Comparison of ENCODE assay signal across 25 cellular contexts in the genomic region with DNA sequence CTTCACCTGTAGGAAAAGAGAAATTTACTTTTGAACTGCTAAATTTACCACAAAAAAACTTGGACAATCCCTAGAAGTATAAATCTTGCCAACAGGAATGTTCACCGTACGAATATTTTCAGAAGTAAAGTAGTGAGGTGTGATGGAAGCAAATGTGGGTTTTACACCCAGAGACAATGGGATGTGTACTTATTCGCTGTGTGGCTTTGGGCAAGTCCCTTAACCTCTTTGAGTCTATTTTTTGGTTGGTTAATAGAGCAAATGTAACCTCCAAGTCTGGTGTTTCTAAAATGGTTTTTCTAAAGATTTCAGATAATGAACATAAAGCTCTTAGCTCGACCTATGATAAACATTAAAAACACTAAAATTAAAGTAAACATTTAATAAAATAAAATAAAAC. TPM values are rescaled to one million over a fixed set of nuclear protein-coding genes. Genes with fewer than 3 reads are reported as not detected.
DNase-seq lines count a peak whose midpoint lies in the region; FAIRE-seq and TF ChIP-seq lines count a peak whose summit lies in the region.
"Had no signal": no experiment of that assay in that cellular context is flagged by ENCODE, and none has a peak within 500 bp of the region (broad histone marks: within the 10 kb centered on the region; RNA-seq: fewer than 3 reads in every experiment).

No MANE protein-coding gene starts in this region.

- 91 to 95% methylated on average over 4 of the region's 4 CpGs for WGBS in tibial nerve, 2 donors

- no peak for TF ChIP-seq POLR2A in tibial nerve (IDR thresholded peaks at IDR 0.05)

- H3K27ac ChIP-seq in right atrium auricular region (no peak overlapping the region), tibial nerve (no peak overlapping the region)
- H3K27ac ChIP-seq: RWPE1 had no signal

- no peaks in the 10 kb centered on the region for H3K27me3 Mint-ChIP-seq in activated CD4-positive, alpha-beta T cell treated with anti-CD3 and anti-CD28 coated beads, Interleukin-2, amount 10 ng/mL, durations not matched to agents 24 days and 14 days
- no peaks in the 10 kb centered on the region for H3K27me3 Mint-ChIP-seq in activated naive CD8-positive, alpha-beta T cell
- no peaks in the 10 kb centered on the region for H3K27me3 Mint-ChIP-seq in activated naive CD8-positive, alpha-beta T cell treated with anti-CD3 and anti-CD28 coated beads for 36 hours
- H3K27me3 Mint-ChIP-seq: IgD-negative memory B cell had no signal

- peaks cover 29% of the 10 kb centered on the region for H3K4me1 Mint-ChIP-seq in activated CD4-positive, alpha-beta T cell treated with anti-CD3 and anti-CD28 coated beads, Interleukin-2, amount 10 ng/mL, durations not matched to agents 24 days and 14 days
- peaks cover 26% of the 10 kb centered on the region for H3K4me1 Mint-ChIP-seq in activated naive CD8-positive, alpha-beta T cell (ENCODE audit: low read depth)
- H3K4me1 Mint-ChIP-seq in activated naive CD8-positive, alpha-beta T cell treated with anti-CD3 and anti-CD28 coated beads for 36 hours: peaks cover 2% of the 10 kb centered on the region
- H3K4me1 Mint-ChIP-seq: IgD-negative memory B cell had no signal

- peaks cover 76% of the 10 kb centered on the region for H3K36me3 ChIP-seq in right atrium auricular region
- peaks cover 6 to 89% (median 13%) of the 10 kb centered on the region in 3 donors for H3K36me3 ChIP-seq in tibial nerve

- no peaks in the 10 kb centered on the region for H3K9me3 ChIP-seq in right atrium auricular region
- no peaks in the 10 kb centered on the region for H3K9me3 ChIP-seq in tibial nerve
- H3K9me3 ChIP-seq: SK-N-SH had no signal

- H3K27me3 ChIP-seq in right atrium auricular region: no peaks in the 10 kb centered on the region
- H3K27me3 ChIP-seq in tibial nerve: no peaks in the 10 kb centered on the region

- no peak for DNase-seq in activated CD4-positive, alpha-beta T cell treated with anti-CD3 and anti-CD28 coated beads, Interleukin-2, amount 10 ng/mL, durations not matched to agents 24 days and 14 days
- DNase-seq in activated CD4-positive, alpha-beta T cell treated with anti-CD3 and anti-CD28 coated beads for 4 hours: no peak
- DNase-seq in activated naive CD8-positive, alpha-beta T cell treated with anti-CD3 and anti-CD28 coated beads for 36 hours: no peak
- DNase-seq in NCI-H1436 (lab: John Stamatoyannopoulos, UW) (no peak), right atrium auricular region (ENCODE audit: low spot score) (no peak), tibial nerve (ENCODE audit: low spot score in 2 of 2) (no peak)
- DNase-seq: 8988T; AML-193; C1 segment of cervical spinal cord; DMS79; NCI-H1105; NCI-H1694; NCI-H2081; NCI-H2171; NCI-H345; NCI-H524; NCI-H774; NK-92 treated with Interleukin-12 subunit alpha and Interleukin-12 subunit beta, amount 100 ng/mL, for 24 hours; SIG-M5; SK-N-SH had no signal

- intact Hi-C loops in activated CD4-positive, alpha-beta T cell treated with anti-CD3 and anti-CD28 coated beads, Interleukin-2, amount 10 ng/mL, durations not matched to agents 24 days and 14 days (cut with micrococcal nuclease): loop anchor here (2.0 to 5.0 kb wide), 2 partner anchors 38 to 511 kb away; no protein-coding TSS in a partner anchor

- H3K9me3 Mint-ChIP-seq in activated CD4-positive, alpha-beta T cell treated with anti-CD3 and anti-CD28 coated beads, Interleukin-2, amount 10 ng/mL, durations not matched to agents 24 days and 14 days: no peaks in the 10 kb centered on the region
- H3K9me3 Mint-ChIP-seq in activated naive CD8-positive, alpha-beta T cell (ENCODE audit: low read depth): no peaks in the 10 kb centered on the region
- H3K9me3 Mint-ChIP-seq in activated naive CD8-positive, alpha-beta T cell treated with anti-CD3 and anti-CD28 coated beads for 36 hours: no peaks in the 10 kb centered on the region
- H3K9me3 Mint-ChIP-seq: IgD-negative memory B cell had no signal

- no peak for TF ChIP-seq EP300 in tibial nerve (IDR thresholded peaks at IDR 0.05)

- H3K4me3 Mint-ChIP-seq in activated CD4-positive, alpha-beta T cell treated with anti-CD3 and anti-CD28 coated beads, Interleukin-2, amount 10 ng/mL, durations not matched to agents 24 days and 14 days: peak overlapping the region; percentile 60
- H3K4me3 Mint-ChIP-seq in activated naive CD8-positive, alpha-beta T cell: no peak overlapping the region
- no peak overlapping the region for H3K4me3 Mint-ChIP-seq in activated naive CD8-positive, alpha-beta T cell treated with anti-CD3 and anti-CD28 coated beads for 36 hours
- H3K4me3 Mint-ChIP-seq: IgD-negative memory B cell had no signal

- H3K4me3 ChIP-seq in right atrium auricular region (no peak overlapping the region), tibial nerve (no peak overlapping the region)

- H3K27ac Mint-ChIP-seq in activated CD4-positive, alpha-beta T cell treated with anti-CD3 and anti-CD28 coated beads, Interleukin-2, amount 10 ng/mL, durations not matched to agents 24 days and 14 days: no peak overlapping the region
- H3K27ac Mint-ChIP-seq in activated naive CD8-positive, alpha-beta T cell: peak overlapping the region; percentile 17
- no peak overlapping the region for H3K27ac Mint-ChIP-seq in activated naive CD8-positive, alpha-beta T cell treated with anti-CD3 and anti-CD28 coated beads for 36 hours
- H3K27ac Mint-ChIP-seq: IgD-negative memory B cell had no signal

- peaks cover 68% of the 10 kb centered on the region for H3K36me3 Mint-ChIP-seq in activated CD4-positive, alpha-beta T cell treated with anti-CD3 and anti-CD28 coated beads, Interleukin-2, amount 10 ng/mL, durations not matched to agents 24 days and 14 days (ENCODE audit: low read depth)
- H3K36me3 Mint-ChIP-seq in activated naive CD8-positive, alpha-beta T cell: peaks cover 26% of the 10 kb centered on the region
- H3K36me3 Mint-ChIP-seq in activated naive CD8-positive, alpha-beta T cell treated with anti-CD3 and anti-CD28 coated beads for 36 hours: peaks cover 30% of the 10 kb centered on the region

- TF ChIP-seq CTCF in right atrium auricular region (IDR thresholded peaks at IDR 0.05) (no peak), tibial nerve (IDR thresholded peaks at IDR 0.05) (no peak)

- peak; percentile 77 for FAIRE-seq in TTC549 (lab: Jason Lieb, UNC)

- H3K4me1 ChIP-seq in right atrium auricular region (no peaks in the 10 kb centered on the region), tibial nerve (no peaks in the 10 kb centered on the region)

RNA-seq across cellular contexts. Expression of gene PRG4, which starts 27.8 kb away (rescaled TPM):
- total RNA-seq in activated CD4-positive, alpha-beta T cell treated with anti-CD3 and anti-CD28 coated beads, Interleukin-2, amount 10 ng/mL, durations not matched to agents 24 days and 14 days: 7.6 and 8.5 TPM in 2 replicates
- not detected for total RNA-seq in activated naive CD8-positive, alpha-beta T cell treated with anti-CD3 and anti-CD28 coated beads for 36 hours
- total RNA-seq in right atrium auricular region: 100 to 1,000 TPM; 105 to 346 TPM
- total RNA-seq in tibial nerve: 10 to 100 TPM in 3 of 4 donors, 1 to 10 TPM in 1; 5.2 to 92.6 (median 42.8) TPM
- total RNA-seq: H4 had no signal

RNA-seq across cellular contexts. Expression of gene TPR, which starts 51.2 kb away (rescaled TPM):
- 174 and 185 TPM in 2 replicates for total RNA-seq in activated CD4-positive, alpha-beta T cell treated with anti-CD3 and anti-CD28 coated beads, Interleukin-2, amount 10 ng/mL, durations not matched to agents 24 days and 14 days
- 100 to 1,000 TPM; 116 to 120 TPM for total RNA-seq in activated naive CD8-positive, alpha-beta T cell treated with anti-CD3 and anti-CD28 coated beads for 36 hours
- total RNA-seq in right atrium auricular region: 10 to 100 TPM; 36.3 to 56.1 TPM
- 100 to 1,000 TPM in 1 of 4 donors, 10 to 100 TPM in 3; 76.3 to 108 (median 87.6) TPM for total RNA-seq in tibial nerve

RNA-seq across cellular contexts. Expression of gene ODR4, which starts 51.8 kb away (rescaled TPM):
- 15.6 and 20.0 TPM in 2 replicates for total RNA-seq in activated CD4-positive, alpha-beta T cell treated with anti-CD3 and anti-CD28 coated beads, Interleukin-2, amount 10 ng/mL, durations not matched to agents 24 days and 14 days
- total RNA-seq in activated naive CD8-positive, alpha-beta T cell treated with anti-CD3 and anti-CD28 coated beads for 36 hours: 10 to 100 TPM; 15.9 to 16.0 TPM
- total RNA-seq in right atrium auricular region: 10 to 100 TPM; 10.2 to 12.1 TPM
- 10 to 100 TPM; 16.2 to 33.7 (median 17.3) TPM for total RNA-seq in tibial nerve
